17 cellular contexts compared by ENCODE assay signal in genomic region chr11:84922836-84923235, GRCh38.
DNase-seq lines count a peak whose midpoint lies in the region; ATAC-seq, FAIRE-seq and TF ChIP-seq lines count a peak whose summit lies in the region.
"Had no signal": no experiment of that assay in that cellular context is flagged by ENCODE, and none has a peak within 500 bp of the region (broad histone marks: within the 10 kb centered on the region; RNA-seq: fewer than 3 reads in every experiment).

No MANE protein-coding gene starts in this region.

- H3K9me3 Mint-ChIP-seq in neural progenitor cell = no peaks in the 10 kb centered on the region

- ATAC-seq in Right ventricle myocardium inferior (peak; percentile 56), HG03520 (IDR thresholded peaks at IDR 0.05; ENCODE audit: unreplicated experiment) (no peak)
- ATAC-seq: naive thymus-derived CD8-positive, alpha-beta T cell had no signal

- H3K27me3 ChIP-seq in cardiac muscle cell (no peaks in the 10 kb centered on the region), neural progenitor cell (no peaks in the 10 kb centered on the region)

- peaks cover 11% of the 10 kb centered on the region for H3F3A ChIP-seq in neural progenitor cell (ENCODE audit: low read depth)

- peaks cover 46% of the 10 kb centered on the region for H3K4me1 Mint-ChIP-seq in neural progenitor cell
- H3K4me1 Mint-ChIP-seq: activated naive CD4-positive, alpha-beta T cell treated with anti-CD3 and anti-CD28 coated beads, Interleukin-2, amount 50 U/mL, for 24 hours; naive thymus-derived CD8-positive, alpha-beta T cell had no signal

- H3K4me1 ChIP-seq in cardiac muscle cell (ENCODE audit: low read depth) (peaks cover 33% of the 10 kb centered on the region), neural progenitor cell (peaks cover 32% of the 10 kb centered on the region)

- no peak overlapping the region for H2AFZ ChIP-seq in neural progenitor cell (replicated peaks)

- peaks cover 5% of the 10 kb centered on the region for H3K27me3 Mint-ChIP-seq in neural progenitor cell (ENCODE audit: insufficient read depth, low read depth)
- H3K27me3 Mint-ChIP-seq: activated naive CD4-positive, alpha-beta T cell treated with anti-CD3 and anti-CD28 coated beads, Interleukin-2, amount 50 U/mL, for 24 hours had no signal

- H3K27ac ChIP-seq in cardiac muscle cell (peak overlapping the region; percentile 11), neural progenitor cell (no peak overlapping the region)

- H3K4me3 ChIP-seq in cardiac muscle cell (peak overlapping the region; percentile 17), neural progenitor cell (peak overlapping the region; percentile 21)

- H3K36me3 ChIP-seq in cardiac muscle cell (no peaks in the 10 kb centered on the region), neural progenitor cell (no peaks in the 10 kb centered on the region)

- H3K36me3 Mint-ChIP-seq in neural progenitor cell = no peaks in the 10 kb centered on the region
- H3K36me3 Mint-ChIP-seq: activated naive CD4-positive, alpha-beta T cell treated with anti-CD3 and anti-CD28 coated beads, Interleukin-2, amount 50 U/mL, for 24 hours had no signal

- H3K4me3 Mint-ChIP-seq in neural progenitor cell = peak overlapping the region; percentile 81
- H3K4me3 Mint-ChIP-seq: activated naive CD4-positive, alpha-beta T cell treated with anti-CD3 and anti-CD28 coated beads, Interleukin-2, amount 50 U/mL, for 24 hours; naive thymus-derived CD8-positive, alpha-beta T cell had no signal

- TF ChIP-seq CTCF in cardiac muscle cell (IDR thresholded peaks at IDR 0.05; ENCODE audit: low read depth, low read length) = no peak
- TF ChIP-seq CTCF in neural progenitor cell (IDR thresholded peaks at IDR 0.05) = no peak

- no peak overlapping the region for H3K9ac ChIP-seq in neural progenitor cell

- FAIRE-seq in urothelium cell line (lab: Jason Lieb, UNC) = no peak

- no peak overlapping the region for H3K27ac Mint-ChIP-seq in neural progenitor cell
- H3K27ac Mint-ChIP-seq: activated naive CD4-positive, alpha-beta T cell treated with anti-CD3 and anti-CD28 coated beads, Interleukin-2, amount 50 U/mL, for 24 hours; naive thymus-derived CD8-positive, alpha-beta T cell had no signal

- H3K79me2 ChIP-seq in neural progenitor cell (ENCODE audit: low read depth) = no peaks in the 10 kb centered on the region

- intact Hi-C loops in Right ventricle myocardium inferior (cut with DNase I) (loop anchor here (10.0 kb wide), 1 partner anchor 138 kb away; no protein-coding TSS in a partner anchor), cardiac septum (cut with DNase I) (no loop called here)

- peak overlapping the region; percentile 72 for H3K4me2 ChIP-seq in neural progenitor cell

- H4K20me1 ChIP-seq in neural progenitor cell (ENCODE audit: low read depth) = no peaks in the 10 kb centered on the region

- no peak for DNase-seq in Right ventricle myocardium inferior (ENCODE audit: missing footprints)
- no peak for DNase-seq in cardiac septum (ENCODE audit: low spot score)
- peak in 1 of 2 donors; percentile 25 for DNase-seq in cardiac muscle cell (ENCODE audit: low read depth in 1 of 2, low spot score in 1 of 2)
- peak; percentile 8 for DNase-seq in neural progenitor cell (ENCODE audit: low spot score)
- no peak for DNase-seq in NCI-H146 (lab: John Stamatoyannopoulos, UW)
- no peak for DNase-seq in DMS114 treated with DMSO at 0.1 percent for 48 hours (lab: John Stamatoyannopoulos, UW; ENCODE audit: unreplicated experiment)
- no peak for DNase-seq in urothelium cell line (ENCODE audit: low spot score)
- DNase-seq: ACHN; activated CD4-positive, alpha-beta T cell treated with anti-CD3 and anti-CD28 coated beads, Interleukin-2, amount 50 U/mL, for 48 hours; DMS53; effector CD4-positive, alpha-beta T cell; hippocampal formation; naive thymus-derived CD8-positive, alpha-beta T cell; NCI-H69; stimulated activated naive CD4-positive, alpha-beta T cell had no signal

- H3K9me3 ChIP-seq in cardiac muscle cell (ENCODE audit: low read depth) (no peaks in the 10 kb centered on the region), neural progenitor cell (ENCODE audit: low read depth) (no peaks in the 10 kb centered on the region)
